Comparison of ENCODE assay signal across 1 cellular context in the genomic region with DNA sequence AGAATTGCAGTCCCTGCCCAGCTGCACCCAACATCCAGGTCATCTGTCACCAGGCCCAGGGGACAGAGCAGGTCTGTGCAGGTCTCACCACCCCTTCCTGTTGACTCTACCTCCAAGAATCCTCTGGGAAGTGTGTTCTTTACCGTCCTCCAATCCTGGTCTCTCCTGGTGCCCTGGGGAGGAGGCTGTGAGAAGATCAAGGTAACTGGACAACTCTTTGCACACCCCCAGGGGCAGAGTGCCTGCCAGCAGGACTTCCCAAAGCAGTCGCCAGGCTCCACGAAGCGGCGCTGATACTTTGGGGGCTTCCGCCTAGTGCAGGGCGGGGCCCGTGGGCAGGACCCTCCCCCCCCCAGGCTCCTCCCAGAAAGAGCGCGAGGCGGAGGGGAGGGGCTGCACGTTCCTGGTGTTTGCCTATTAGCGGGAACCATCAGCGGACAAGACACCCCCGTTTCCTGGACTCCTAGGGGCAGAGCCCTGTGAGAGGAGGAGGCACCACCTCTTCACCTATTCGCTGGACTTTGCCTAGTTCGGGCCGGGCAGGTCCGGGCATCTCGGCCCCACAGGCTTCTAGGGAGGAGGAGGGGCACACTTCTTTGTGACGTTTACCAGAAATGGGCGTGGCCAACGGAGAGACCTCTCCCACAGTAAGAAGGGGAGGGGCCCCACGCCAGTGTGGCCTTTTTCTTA.
TF ChIP-seq lines count a peak whose summit lies in the region.

No MANE protein-coding gene starts in this region.

TF ChIP-seq in HepG2, 621 proteins besides CTCF, POLR2A, EP300 and RAD21 (continued from another document and continues in another):
- TF ChIP-seq, protein P1, sequence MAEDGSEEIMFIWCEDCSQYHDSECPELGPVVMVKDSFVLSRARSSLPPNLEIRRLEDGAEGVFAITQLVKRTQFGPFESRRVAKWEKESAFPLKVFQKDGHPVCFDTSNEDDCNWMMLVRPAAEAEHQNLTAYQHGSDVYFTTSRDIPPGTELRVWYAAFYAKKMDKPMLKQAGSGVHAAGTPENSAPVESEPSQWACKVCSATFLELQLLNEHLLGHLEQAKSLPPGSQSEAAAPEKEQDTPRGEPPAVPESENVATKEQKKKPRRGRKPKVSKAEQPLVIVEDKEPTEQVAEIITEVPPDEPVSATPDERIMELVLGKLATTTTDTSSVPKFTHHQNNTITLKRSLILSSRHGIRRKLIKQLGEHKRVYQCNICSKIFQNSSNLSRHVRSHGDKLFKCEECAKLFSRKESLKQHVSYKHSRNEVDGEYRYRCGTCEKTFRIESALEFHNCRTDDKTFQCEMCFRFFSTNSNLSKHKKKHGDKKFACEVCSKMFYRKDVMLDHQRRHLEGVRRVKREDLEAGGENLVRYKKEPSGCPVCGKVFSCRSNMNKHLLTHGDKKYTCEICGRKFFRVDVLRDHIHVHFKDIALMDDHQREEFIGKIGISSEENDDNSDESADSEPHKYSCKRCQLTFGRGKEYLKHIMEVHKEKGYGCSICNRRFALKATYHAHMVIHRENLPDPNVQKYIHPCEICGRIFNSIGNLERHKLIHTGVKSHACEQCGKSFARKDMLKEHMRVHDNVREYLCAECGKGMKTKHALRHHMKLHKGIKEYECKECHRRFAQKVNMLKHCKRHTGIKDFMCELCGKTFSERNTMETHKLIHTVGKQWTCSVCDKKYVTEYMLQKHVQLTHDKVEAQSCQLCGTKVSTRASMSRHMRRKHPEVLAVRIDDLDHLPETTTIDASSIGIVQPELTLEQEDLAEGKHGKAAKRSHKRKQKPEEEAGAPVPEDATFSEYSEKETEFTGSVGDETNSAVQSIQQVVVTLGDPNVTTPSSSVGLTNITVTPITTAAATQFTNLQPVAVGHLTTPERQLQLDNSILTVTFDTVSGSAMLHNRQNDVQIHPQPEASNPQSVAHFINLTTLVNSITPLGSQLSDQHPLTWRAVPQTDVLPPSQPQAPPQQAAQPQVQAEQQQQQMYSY (CRISPR knock-in tag; IDR thresholded peaks at IDR 0.05) = 0 out of 2 replicates have a peak, but pooled peaks have one; percentile 26
- TF ChIP-seq ZNF761 (CRISPR knock-in tag; conservative IDR thresholded peaks at IDR 0.05) (no peak), FOXP1 (IDR thresholded peaks at IDR 0.05) (no peak), FOXP1 (CRISPR knock-in tag; IDR thresholded peaks at IDR 0.05) (no peak), ZSCAN31 (CRISPR knock-in tag; IDR thresholded peaks at IDR 0.05; ENCODE audit: low read depth) (0 out of 2 replicates have a peak, but pooled peaks have one; percentile 28), ZNF607 (CRISPR knock-in tag; IDR thresholded peaks at IDR 0.05; ENCODE audit: borderline replicate concordance) (no peak), CCDC6 (CRISPR knock-in tag; IDR thresholded peaks at IDR 0.05) (no peak), ZNF530 (CRISPR knock-in tag; IDR thresholded peaks at IDR 0.05; ENCODE audit: low read depth) (no peak), TCF7L2 (IDR thresholded peaks at IDR 0.05; ENCODE audit: low read depth, low read length) (no peak), ZNF619 (CRISPR knock-in tag; IDR thresholded peaks at IDR 0.05) (no peak), NR2F6 (IDR thresholded peaks at IDR 0.05) (no peak), NR2F6 (CRISPR knock-in tag; IDR thresholded peaks at IDR 0.05) (peak; percentile 25; the same call in 1 of the 2 replicates), ZNF143 (CRISPR knock-in tag; IDR thresholded peaks at IDR 0.05) (no peak), TBL1XR1 (IDR thresholded peaks at IDR 0.05; ENCODE audit: borderline replicate concordance, low read length, partially characterized antibody) (no peak), HNF4A (CRISPR knock-in tag; IDR thresholded peaks at IDR 0.05) (peak; percentile 34; the same call in 1 of the 2 replicates), GTF2F1 (IDR thresholded peaks at IDR 0.05; ENCODE audit: low read length) (no peak), ZNF256 (CRISPR knock-in tag; conservative IDR thresholded peaks at IDR 0.05) (no peak), BORCS8-MEF2B (CRISPR knock-in tag; IDR thresholded peaks at IDR 0.05) (no peak), NCOA2 (CRISPR knock-in tag; IDR thresholded peaks at IDR 0.05) (no peak), TBX2 (CRISPR knock-in tag; IDR thresholded peaks at IDR 0.05; ENCODE audit: borderline replicate concordance) (peak; percentile 65; the same call in 1 of the 2 replicates), JARID2 (CRISPR knock-in tag; IDR thresholded peaks at IDR 0.05; ENCODE audit: insufficient replicate concordance) (no peak), HDAC1 (CRISPR knock-in tag; IDR thresholded peaks at IDR 0.05) (no peak), ZNF747 (CRISPR knock-in tag; IDR thresholded peaks at IDR 0.05; ENCODE audit: borderline replicate concordance) (0 out of 2 replicates have a peak, but pooled peaks have one; percentile 41), KLF16 (CRISPR knock-in tag; IDR thresholded peaks at IDR 0.05) (no peak), PAWR (CRISPR knock-in tag; IDR thresholded peaks at IDR 0.05; ENCODE audit: borderline replicate concordance) (no peak), SAP130 (CRISPR knock-in tag; IDR thresholded peaks at IDR 0.05; ENCODE audit: low read depth) (peak; percentile 33; the same call in 1 of the 2 replicates), ZSCAN12 (CRISPR knock-in tag; IDR thresholded peaks at IDR 0.05) (no peak), SOX6 (IDR thresholded peaks at IDR 0.05) (no peak), SOX6 (CRISPR knock-in tag; IDR thresholded peaks at IDR 0.05) (no peak; the same call in 1 of the 2 replicates), HOXA7 (CRISPR knock-in tag; IDR thresholded peaks at IDR 0.05) (no peak), ZNF616 (CRISPR knock-in tag; IDR thresholded peaks at IDR 0.05; ENCODE audit: low read depth) (no peak), LCORL (IDR thresholded peaks at IDR 0.05) (no peak), LCORL (CRISPR knock-in tag; IDR thresholded peaks at IDR 0.05) (no peak), JUND (CRISPR knock-in tag; IDR thresholded peaks at IDR 0.05) (no peak), ZBTB1 (CRISPR knock-in tag; IDR thresholded peaks at IDR 0.05; ENCODE audit: borderline replicate concordance) (no peak)
- TF ChIP-seq, protein P2, sequence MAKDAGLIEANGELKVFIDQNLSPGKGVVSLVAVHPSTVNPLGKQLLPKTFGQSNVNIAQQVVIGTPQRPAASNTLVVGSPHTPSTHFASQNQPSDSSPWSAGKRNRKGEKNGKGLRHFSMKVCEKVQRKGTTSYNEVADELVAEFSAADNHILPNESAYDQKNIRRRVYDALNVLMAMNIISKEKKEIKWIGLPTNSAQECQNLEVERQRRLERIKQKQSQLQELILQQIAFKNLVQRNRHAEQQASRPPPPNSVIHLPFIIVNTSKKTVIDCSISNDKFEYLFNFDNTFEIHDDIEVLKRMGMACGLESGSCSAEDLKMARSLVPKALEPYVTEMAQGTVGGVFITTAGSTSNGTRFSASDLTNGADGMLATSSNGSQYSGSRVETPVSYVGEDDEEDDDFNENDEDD (CRISPR knock-in tag; IDR thresholded peaks at IDR 0.05; ENCODE audit: borderline replicate concordance) = peak; percentile 32; the same call in 1 of the 2 replicates
- TF ChIP-seq, protein P3, sequence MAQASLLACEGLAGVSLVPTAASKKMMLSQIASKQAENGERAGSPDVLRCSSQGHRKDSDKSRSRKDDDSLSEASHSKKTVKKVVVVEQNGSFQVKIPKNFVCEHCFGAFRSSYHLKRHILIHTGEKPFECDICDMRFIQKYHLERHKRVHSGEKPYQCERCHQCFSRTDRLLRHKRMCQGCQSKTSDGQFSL (CRISPR knock-in tag; IDR thresholded peaks at IDR 0.05) = 0 out of 2 replicates have a peak, but pooled peaks have one; percentile 25
- TF ChIP-seq, protein P4, sequence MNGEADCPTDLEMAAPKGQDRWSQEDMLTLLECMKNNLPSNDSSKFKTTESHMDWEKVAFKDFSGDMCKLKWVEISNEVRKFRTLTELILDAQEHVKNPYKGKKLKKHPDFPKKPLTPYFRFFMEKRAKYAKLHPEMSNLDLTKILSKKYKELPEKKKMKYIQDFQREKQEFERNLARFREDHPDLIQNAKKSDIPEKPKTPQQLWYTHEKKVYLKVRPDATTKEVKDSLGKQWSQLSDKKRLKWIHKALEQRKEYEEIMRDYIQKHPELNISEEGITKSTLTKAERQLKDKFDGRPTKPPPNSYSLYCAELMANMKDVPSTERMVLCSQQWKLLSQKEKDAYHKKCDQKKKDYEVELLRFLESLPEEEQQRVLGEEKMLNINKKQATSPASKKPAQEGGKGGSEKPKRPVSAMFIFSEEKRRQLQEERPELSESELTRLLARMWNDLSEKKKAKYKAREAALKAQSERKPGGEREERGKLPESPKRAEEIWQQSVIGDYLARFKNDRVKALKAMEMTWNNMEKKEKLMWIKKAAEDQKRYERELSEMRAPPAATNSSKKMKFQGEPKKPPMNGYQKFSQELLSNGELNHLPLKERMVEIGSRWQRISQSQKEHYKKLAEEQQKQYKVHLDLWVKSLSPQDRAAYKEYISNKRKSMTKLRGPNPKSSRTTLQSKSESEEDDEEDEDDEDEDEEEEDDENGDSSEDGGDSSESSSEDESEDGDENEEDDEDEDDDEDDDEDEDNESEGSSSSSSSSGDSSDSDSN (CRISPR knock-in tag; IDR thresholded peaks at IDR 0.05) = peak; percentile 39; the same call in 1 of the 2 replicates
- TF ChIP-seq, protein P5, sequence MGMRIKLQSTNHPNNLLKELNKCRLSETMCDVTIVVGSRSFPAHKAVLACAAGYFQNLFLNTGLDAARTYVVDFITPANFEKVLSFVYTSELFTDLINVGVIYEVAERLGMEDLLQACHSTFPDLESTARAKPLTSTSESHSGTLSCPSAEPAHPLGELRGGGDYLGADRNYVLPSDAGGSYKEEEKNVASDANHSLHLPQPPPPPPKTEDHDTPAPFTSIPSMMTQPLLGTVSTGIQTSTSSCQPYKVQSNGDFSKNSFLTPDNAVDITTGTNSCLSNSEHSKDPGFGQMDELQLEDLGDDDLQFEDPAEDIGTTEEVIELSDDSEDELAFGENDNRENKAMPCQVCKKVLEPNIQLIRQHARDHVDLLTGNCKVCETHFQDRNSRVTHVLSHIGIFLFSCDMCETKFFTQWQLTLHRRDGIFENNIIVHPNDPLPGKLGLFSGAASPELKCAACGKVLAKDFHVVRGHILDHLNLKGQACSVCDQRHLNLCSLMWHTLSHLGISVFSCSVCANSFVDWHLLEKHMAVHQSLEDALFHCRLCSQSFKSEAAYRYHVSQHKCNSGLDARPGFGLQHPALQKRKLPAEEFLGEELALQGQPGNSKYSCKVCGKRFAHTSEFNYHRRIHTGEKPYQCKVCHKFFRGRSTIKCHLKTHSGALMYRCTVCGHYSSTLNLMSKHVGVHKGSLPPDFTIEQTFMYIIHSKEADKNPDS (CRISPR knock-in tag; IDR thresholded peaks at IDR 0.05) = no peak
- TF ChIP-seq, protein P6, sequence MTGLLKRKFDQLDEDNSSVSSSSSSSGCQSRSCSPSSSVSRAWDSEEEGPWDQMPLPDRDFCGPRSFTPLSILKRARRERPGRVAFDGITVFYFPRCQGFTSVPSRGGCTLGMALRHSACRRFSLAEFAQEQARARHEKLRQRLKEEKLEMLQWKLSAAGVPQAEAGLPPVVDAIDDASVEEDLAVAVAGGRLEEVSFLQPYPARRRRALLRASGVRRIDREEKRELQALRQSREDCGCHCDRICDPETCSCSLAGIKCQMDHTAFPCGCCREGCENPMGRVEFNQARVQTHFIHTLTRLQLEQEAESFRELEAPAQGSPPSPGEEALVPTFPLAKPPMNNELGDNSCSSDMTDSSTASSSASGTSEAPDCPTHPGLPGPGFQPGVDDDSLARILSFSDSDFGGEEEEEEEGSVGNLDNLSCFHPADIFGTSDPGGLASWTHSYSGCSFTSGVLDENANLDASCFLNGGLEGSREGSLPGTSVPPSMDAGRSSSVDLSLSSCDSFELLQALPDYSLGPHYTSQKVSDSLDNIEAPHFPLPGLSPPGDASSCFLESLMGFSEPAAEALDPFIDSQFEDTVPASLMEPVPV (CRISPR knock-in tag; IDR thresholded peaks at IDR 0.05) = no peak
- TF ChIP-seq, protein P7, sequence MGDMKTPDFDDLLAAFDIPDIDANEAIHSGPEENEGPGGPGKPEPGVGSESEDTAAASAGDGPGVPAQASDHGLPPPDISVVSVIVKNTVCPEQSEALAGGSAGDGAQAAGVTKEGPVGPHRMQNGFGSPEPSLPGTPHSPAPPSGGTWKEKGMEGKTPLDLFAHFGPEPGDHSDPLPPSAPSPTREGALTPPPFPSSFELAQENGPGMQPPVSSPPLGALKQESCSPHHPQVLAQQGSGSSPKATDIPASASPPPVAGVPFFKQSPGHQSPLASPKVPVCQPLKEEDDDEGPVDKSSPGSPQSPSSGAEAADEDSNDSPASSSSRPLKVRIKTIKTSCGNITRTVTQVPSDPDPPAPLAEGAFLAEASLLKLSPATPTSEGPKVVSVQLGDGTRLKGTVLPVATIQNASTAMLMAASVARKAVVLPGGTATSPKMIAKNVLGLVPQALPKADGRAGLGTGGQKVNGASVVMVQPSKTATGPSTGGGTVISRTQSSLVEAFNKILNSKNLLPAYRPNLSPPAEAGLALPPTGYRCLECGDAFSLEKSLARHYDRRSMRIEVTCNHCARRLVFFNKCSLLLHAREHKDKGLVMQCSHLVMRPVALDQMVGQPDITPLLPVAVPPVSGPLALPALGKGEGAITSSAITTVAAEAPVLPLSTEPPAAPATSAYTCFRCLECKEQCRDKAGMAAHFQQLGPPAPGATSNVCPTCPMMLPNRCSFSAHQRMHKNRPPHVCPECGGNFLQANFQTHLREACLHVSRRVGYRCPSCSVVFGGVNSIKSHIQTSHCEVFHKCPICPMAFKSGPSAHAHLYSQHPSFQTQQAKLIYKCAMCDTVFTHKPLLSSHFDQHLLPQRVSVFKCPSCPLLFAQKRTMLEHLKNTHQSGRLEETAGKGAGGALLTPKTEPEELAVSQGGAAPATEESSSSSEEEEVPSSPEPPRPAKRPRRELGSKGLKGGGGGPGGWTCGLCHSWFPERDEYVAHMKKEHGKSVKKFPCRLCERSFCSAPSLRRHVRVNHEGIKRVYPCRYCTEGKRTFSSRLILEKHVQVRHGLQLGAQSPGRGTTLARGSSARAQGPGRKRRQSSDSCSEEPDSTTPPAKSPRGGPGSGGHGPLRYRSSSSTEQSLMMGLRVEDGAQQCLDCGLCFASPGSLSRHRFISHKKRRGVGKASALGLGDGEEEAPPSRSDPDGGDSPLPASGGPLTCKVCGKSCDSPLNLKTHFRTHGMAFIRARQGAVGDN (CRISPR knock-in tag; IDR thresholded peaks at IDR 0.05) = peak; percentile 57
- TF ChIP-seq, protein P8, sequence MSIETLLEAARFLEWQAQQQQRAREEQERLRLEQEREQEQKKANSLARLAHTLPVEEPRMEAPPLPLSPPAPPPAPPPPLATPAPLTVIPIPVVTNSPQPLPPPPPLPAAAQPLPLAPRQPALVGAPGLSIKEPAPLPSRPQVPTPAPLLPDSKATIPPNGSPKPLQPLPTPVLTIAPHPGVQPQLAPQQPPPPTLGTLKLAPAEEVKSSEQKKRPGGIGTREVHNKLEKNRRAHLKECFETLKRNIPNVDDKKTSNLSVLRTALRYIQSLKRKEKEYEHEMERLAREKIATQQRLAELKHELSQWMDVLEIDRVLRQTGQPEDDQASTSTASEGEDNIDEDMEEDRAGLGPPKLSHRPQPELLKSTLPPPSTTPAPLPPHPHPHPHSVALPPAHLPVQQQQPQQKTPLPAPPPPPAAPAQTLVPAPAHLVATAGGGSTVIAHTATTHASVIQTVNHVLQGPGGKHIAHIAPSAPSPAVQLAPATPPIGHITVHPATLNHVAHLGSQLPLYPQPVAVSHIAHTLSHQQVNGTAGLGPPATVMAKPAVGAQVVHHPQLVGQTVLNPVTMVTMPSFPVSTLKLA (IDR thresholded peaks at IDR 0.05) = no peak
